Comparison of ENCODE assay signal across 6 cellular contexts in the genomic region with DNA sequence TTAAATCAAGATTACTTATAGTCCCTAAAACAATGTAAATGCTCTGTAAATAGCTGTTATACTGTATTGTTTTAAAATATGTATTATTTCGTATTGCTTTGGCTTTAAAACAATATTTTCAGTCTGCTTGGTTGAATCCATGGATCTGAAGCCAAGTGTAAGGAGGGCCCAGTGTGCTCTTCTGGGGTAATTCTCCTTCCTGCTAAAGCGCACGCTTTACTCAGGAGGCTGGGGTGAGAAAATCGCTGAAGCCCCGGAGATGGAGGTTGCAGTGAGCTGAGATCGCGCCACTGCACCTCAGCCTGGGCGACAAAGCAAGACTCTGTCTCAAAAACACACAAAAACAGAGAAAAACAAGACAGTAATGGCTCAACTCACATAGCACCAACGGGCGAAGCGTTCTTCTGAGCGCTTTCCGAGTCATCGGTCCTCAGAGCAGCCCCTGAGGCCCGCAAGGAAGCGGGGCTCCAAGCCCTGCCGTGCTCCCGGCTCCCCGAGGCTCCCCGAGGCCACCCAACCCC. TPM values are rescaled to one million over a fixed set of nuclear protein-coding genes. Genes with fewer than 3 reads are reported as not detected.
DNase-seq lines count a peak whose midpoint lies in the region; ATAC-seq lines count a peak whose summit lies in the region.

No MANE protein-coding gene starts in this region.

- ATAC-seq in GM19328 (IDR thresholded peaks at IDR 0.05; ENCODE audit: unreplicated experiment): peak; percentile 10

- peak overlapping the region; percentile 58 for H3K4me3 ChIP-seq in MG63

- no peaks in the 10 kb centered on the region for H3K36me3 ChIP-seq in MG63

- no peaks in the 10 kb centered on the region for H3K27me3 ChIP-seq in MG63

- DNase-seq in MG63 (no peak), germinal center (ENCODE audit: low spot score) (peak; percentile 91), substantia nigra (lab: John Stamatoyannopoulos, UW) (peak in 2 of 49 donors; percentile 40 to 48), DMS 273 treated with DMSO at 0.1 percent for 48 hours (lab: John Stamatoyannopoulos, UW) (no peak), middle frontal gyrus (ENCODE audit: extremely low spot score, low spot score) (no peak)

- peak overlapping the region; percentile 55 for H3K27ac ChIP-seq in substantia nigra (ENCODE audit: low read depth, low read length, poor library complexity, severe bottlenecking)

- H3K9me3 ChIP-seq in MG63: no peaks in the 10 kb centered on the region

RNA-seq across cellular contexts. Expression of a gene that starts 0.4 kb away (rescaled TPM):
- 3.4 and 13.5 TPM in 2 replicates for total RNA-seq in MG63 (2014; rRNA removed; shearing (Covaris generic); ENCODE audit: low replicate concordance)

RNA-seq across cellular contexts. Expression of a gene that starts 6.7 kb away (rescaled TPM):
- total RNA-seq in MG63 (2014; rRNA removed; shearing (Covaris generic); ENCODE audit: low replicate concordance): not detected in 2 replicates

RNA-seq across cellular contexts. Expression of a gene that starts 13.1 kb away (rescaled TPM):
- 6.7 and 7.4 TPM in 2 replicates for total RNA-seq in MG63 (2014; rRNA removed; shearing (Covaris generic); ENCODE audit: low replicate concordance)

RNA-seq across cellular contexts. Expression of a gene that starts 24.9 kb away (rescaled TPM):
- total RNA-seq in MG63 (2014; rRNA removed; shearing (Covaris generic); ENCODE audit: low replicate concordance): 41.7 and 59.5 TPM in 2 replicates

RNA-seq across cellular contexts. Expression of a gene that starts 54.2 kb away (rescaled TPM):
- total RNA-seq in MG63 (2014; rRNA removed; shearing (Covaris generic); ENCODE audit: low replicate concordance): 14.1 and 15.0 TPM in 2 replicates
